8 cellular contexts compared by ENCODE assay signal in genomic region chr13:41059896-41060722, GRCh38. TPM values are rescaled to one million over a fixed set of nuclear protein-coding genes. Genes with fewer than 3 reads are reported as not detected.
DNase-seq lines count a peak whose midpoint lies in the region; ATAC-seq and TF ChIP-seq lines count a peak whose summit lies in the region.

No MANE protein-coding gene starts in this region.

- H3K27ac ChIP-seq in HEK293 (ENCODE audit: extremely low read depth, low read depth, low read length) (peak overlapping the region; percentile 97), SU-DHL-6 (ENCODE audit: low read depth, low read length) (peak overlapping the region; percentile 95), heart right ventricle (peak overlapping the region; percentile 87 to 98 (median 98))

- TF ChIP-seq CTCF in HEK293 (tag by site-specific recombination; IDR thresholded peaks at IDR 0.05) (peak; percentile 82), NB4 (IDR thresholded peaks at IDR 0.05; ENCODE audit: low read depth, low read length) (peak; percentile 34), SU-DHL-6 (IDR thresholded peaks at IDR 0.05; ENCODE audit: insufficient read depth, low read length, poor library complexity, severe bottlenecking) (peak; percentile 37), heart right ventricle (IDR thresholded peaks at IDR 0.05) (peak in 6 of 9 donors; percentile 12 to 58 (median 46)), type B pancreatic cell (conservative IDR thresholded peaks at IDR 0.05) (peak; percentile 53)

- no peaks in the 10 kb centered on the region for H3K9me2 ChIP-seq in SU-DHL-6 (replicated peaks; ENCODE audit: insufficient read depth, low read length)

- peak; percentile 68 for TF ChIP-seq POLR2A in NB4 (IDR thresholded peaks at IDR 0.05; ENCODE audit: extremely low read depth, insufficient read length)

- WGBS in heart right ventricle, 2 donors = 0 to 1% methylated on average over 64 of the region's 64 CpGs

- H3K4me3 ChIP-seq in GM08714 (ENCODE audit: low read length) = peak overlapping the region; percentile 81
- peak overlapping the region; percentile 94 for H3K4me3 ChIP-seq in HEK293 (ENCODE audit: low read depth, low read length)
- H3K4me3 ChIP-seq in NB4 (ENCODE audit: low read depth, low read length) = peak overlapping the region; percentile 90
- H3K4me3 ChIP-seq in SU-DHL-6 (ENCODE audit: insufficient read depth, low read length, poor library complexity, severe bottlenecking) = peak overlapping the region; percentile 98
- H3K4me3 ChIP-seq in heart right ventricle = peak overlapping the region; percentile 42 to 94 (median 81)

- H3K4me3 Mint-ChIP-seq in activated naive CD8-positive, alpha-beta T cell treated with anti-CD3 and anti-CD28 coated beads, Interleukin-2, amount 50 U/mL, for 24 hours = peak overlapping the region; percentile 99
- H3K4me3 Mint-ChIP-seq in type B pancreatic cell = peak overlapping the region; percentile 91

- peaks cover 27% of the 10 kb centered on the region for H3K36me3 Mint-ChIP-seq in activated naive CD8-positive, alpha-beta T cell treated with anti-CD3 and anti-CD28 coated beads, Interleukin-2, amount 50 U/mL, for 24 hours (ENCODE audit: low read depth)
- peaks cover 17% of the 10 kb centered on the region for H3K36me3 Mint-ChIP-seq in type B pancreatic cell

- peaks cover 29% of the 10 kb centered on the region for H3F3A ChIP-seq in SU-DHL-6 (ENCODE audit: insufficient read depth)

- H3K27me3 Mint-ChIP-seq in activated naive CD8-positive, alpha-beta T cell treated with anti-CD3 and anti-CD28 coated beads, Interleukin-2, amount 50 U/mL, for 24 hours = peaks cover 10% of the 10 kb centered on the region
- H3K27me3 Mint-ChIP-seq in type B pancreatic cell = peaks cover 14% of the 10 kb centered on the region

- peaks cover 89% of the 10 kb centered on the region for H3K79me2 ChIP-seq in SU-DHL-6 (ENCODE audit: insufficient read depth, low read length)

- CTCF ChIA-PET in HEK293 (lab: Yijun Ruan, JAX) = interaction anchor here (0.6 to 1.5 kb wide), 6 partner anchors 9 to 1016 kb away, joined by 3 to 7 read pairs (median 4); no protein-coding TSS in a partner anchor

- H3K9me3 ChIP-seq in HEK293 (ENCODE audit: control insufficient read depth, insufficient read depth, low read depth, low read length) (no peaks in the 10 kb centered on the region), SU-DHL-6 (ENCODE audit: insufficient read depth, low read length) (no peaks in the 10 kb centered on the region), heart right ventricle (no peaks in the 10 kb centered on the region)

- no peaks in the 10 kb centered on the region for H3K9me3 Mint-ChIP-seq in activated naive CD8-positive, alpha-beta T cell treated with anti-CD3 and anti-CD28 coated beads, Interleukin-2, amount 50 U/mL, for 24 hours
- H3K9me3 Mint-ChIP-seq in type B pancreatic cell = no peaks in the 10 kb centered on the region

- H3K36me3 ChIP-seq in HEK293 (ENCODE audit: control insufficient read depth in 2 of 2, insufficient read depth in 1 of 2, low read length in 2 of 2) (peaks cover under 1 to 10% of the 10 kb centered on the region in 2 experiments; a peak in 2 of 3 replicates), SU-DHL-6 (ENCODE audit: low read length) (peaks cover 20% of the 10 kb centered on the region), heart right ventricle (peaks cover 0 to 21% (median 0%) of the 10 kb centered on the region in 9 donors)

- POLR2A ChIA-PET in HEK293 (lab: Yijun Ruan, JAX) = interaction anchor here (0.9 to 2.1 kb wide), 5 partner anchors 42 to 270 kb away, joined by 3 to 13 read pairs (median 5); partner anchors contain the start of gene ELF1

- peak overlapping the region; percentile 91 for H3K9ac ChIP-seq in SU-DHL-6 (ENCODE audit: low read length)

- intact Hi-C loops in heart right ventricle (cut with DNase I) (loop anchor here in 9 of 10 donors (1.0 to 10.0 kb wide), 18 partner anchors 65 to 288 kb away; partner anchors contain the start of genes KBTBD6 (in 2 of the 9), MRPS31 (in 2 of the 9), SLC25A15 (in 2 of the 9) and KBTBD7 (in 1 of the 9)), posterior cingulate gyrus (cut with DNase I) (loop anchor here (1.0 to 10.0 kb wide), 5 partner anchors 43 to 138 kb away; partner anchors contain the start of genes ELF1, KBTBD6 and KBTBD7)

- H3K4me1 Mint-ChIP-seq in activated naive CD8-positive, alpha-beta T cell treated with anti-CD3 and anti-CD28 coated beads, Interleukin-2, amount 50 U/mL, for 24 hours = peaks cover 81% of the 10 kb centered on the region
- peaks cover 40% of the 10 kb centered on the region for H3K4me1 Mint-ChIP-seq in type B pancreatic cell (ENCODE audit: unreplicated experiment)

- peak; percentile 64 for ATAC-seq in activated naive CD8-positive, alpha-beta T cell treated with anti-CD3 and anti-CD28 coated beads, Interleukin-2, amount 50 U/mL, for 24 hours
- ATAC-seq in heart right ventricle = peak; percentile 44 to 85 (median 69)

- H3K27ac Mint-ChIP-seq in activated naive CD8-positive, alpha-beta T cell treated with anti-CD3 and anti-CD28 coated beads, Interleukin-2, amount 50 U/mL, for 24 hours = peak overlapping the region; percentile 100
- peak overlapping the region; percentile 100 for H3K27ac Mint-ChIP-seq in type B pancreatic cell

- DNase-seq in NB4 (ENCODE audit: low read depth) (peak; percentile 98), heart right ventricle (peak; percentile 88 to 90), posterior cingulate gyrus (peak; percentile 74 to 98 (median 86)), type B pancreatic cell (ENCODE audit: extremely low spot score, unreplicated experiment) (peak; percentile 91)
- peak; percentile 86 for DNase-seq in activated naive CD8-positive, alpha-beta T cell treated with anti-CD3 and anti-CD28 coated beads, Interleukin-2, amount 50 U/mL, for 24 hours

- no peaks in the 10 kb centered on the region for H3K27me3 ChIP-seq in SU-DHL-6 (ENCODE audit: low read length)
- no peaks in the 10 kb centered on the region for H3K27me3 ChIP-seq in heart right ventricle

- H2AFZ ChIP-seq in SU-DHL-6 (ENCODE audit: low read depth, low read length, severe bottlenecking) = peak overlapping the region; percentile 55

- H3K4me1 ChIP-seq in HEK293 (ENCODE audit: control insufficient read depth, insufficient read depth, low read length) (peaks cover 9% of the 10 kb centered on the region), heart right ventricle (peaks cover 0 to 77% (median 73%) of the 10 kb centered on the region in 9 donors)

- no peaks in the 10 kb centered on the region for H4K20me1 ChIP-seq in SU-DHL-6 (ENCODE audit: low read depth, low read length)

- peak overlapping the region; percentile 96 for H3K4me2 ChIP-seq in SU-DHL-6 (ENCODE audit: low read depth, low read length, poor library complexity, severe bottlenecking)

TF ChIP-seq in HEK293, 187 proteins besides CTCF, POLR2A, EP300 and RAD21 (continues in another document):
- TF ChIP-seq ZNF366 (tag by site-specific recombination; conservative IDR thresholded peaks at IDR 0.05) (peak; percentile 33; the same call in 1 of the 2 replicates), ZNF292 (tag by site-specific recombination; IDR thresholded peaks at IDR 0.05; ENCODE audit: borderline replicate concordance, low read depth) (no peak), OSR2 (tag by site-specific recombination; IDR thresholded peaks at IDR 0.05) (peak; percentile 23; the same call in 1 of the 2 replicates), ZNF274 (IDR thresholded peaks at IDR 0.05; ENCODE audit: low read length) (no peak), ZNF274 (tag by site-specific recombination; IDR thresholded peaks at IDR 0.05; ENCODE audit: borderline replicate concordance) (no peak), KLF16 (tag by site-specific recombination; IDR thresholded peaks at IDR 0.05) (0 out of 2 replicates have a peak, but pooled peaks have one; percentile 22), EGR2 (tag by site-specific recombination; IDR thresholded peaks at IDR 0.05; ENCODE audit: low read depth) (peak; percentile 77), ZNF16 (tag by site-specific recombination; IDR thresholded peaks at IDR 0.05; ENCODE audit: low read depth) (no peak), SP2 (tag by site-specific recombination; IDR thresholded peaks at IDR 0.05) (peak; percentile 77), IKZF3 (tag by site-specific recombination; IDR thresholded peaks at IDR 0.05) (peak; percentile 90; the same call in 1 of the 2 replicates), ZNF76 (tag by site-specific recombination; IDR thresholded peaks at IDR 0.05; ENCODE audit: borderline replicate concordance, low read depth) (0 out of 2 replicates have a peak, but pooled peaks have one; percentile 25), ZNF202 (tag by site-specific recombination; IDR thresholded peaks at IDR 0.05; ENCODE audit: borderline replicate concordance) (no peak), SP3 (tag by site-specific recombination; IDR thresholded peaks at IDR 0.05) (peak; percentile 13; the same call in 1 of the 2 replicates), ZBTB7A (tag by site-specific recombination; IDR thresholded peaks at IDR 0.05; ENCODE audit: low read depth) (no peak; the same call in 1 of the 2 replicates), ZNF350 (tag by site-specific recombination; IDR thresholded peaks at IDR 0.05) (no peak), ZNF571 (tag by site-specific recombination; IDR thresholded peaks at IDR 0.05) (no peak)
- TF ChIP-seq, protein P1, sequence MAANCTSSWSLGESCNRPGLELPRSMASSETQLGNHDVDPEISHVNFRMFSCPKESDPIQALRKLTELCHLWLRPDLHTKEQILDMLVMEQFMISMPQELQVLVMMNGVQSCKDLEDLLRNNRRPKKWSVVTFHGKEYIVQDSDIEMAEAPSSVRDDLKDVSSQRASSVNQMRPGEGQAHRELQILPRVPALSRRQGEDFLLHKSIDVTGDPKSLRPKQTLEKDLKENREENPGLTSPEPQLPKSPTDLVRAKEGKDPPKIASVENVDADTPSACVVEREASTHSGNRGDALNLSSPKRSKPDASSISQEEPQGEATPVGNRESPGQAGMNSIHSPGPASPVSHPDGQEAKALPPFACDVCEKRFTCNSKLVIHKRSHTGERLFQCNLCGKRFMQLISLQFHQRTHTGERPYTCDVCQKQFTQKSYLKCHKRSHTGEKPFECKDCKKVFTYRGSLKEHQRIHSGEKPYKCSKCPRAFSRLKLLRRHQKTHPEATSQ (tag by site-specific recombination; IDR thresholded peaks at IDR 0.05) = peak; percentile 67; the same call in 1 of the 2 replicates

RNA-seq across cellular contexts. Expression of gene WBP4, which starts 1.2 kb away (rescaled TPM):
- total RNA-seq in heart right ventricle = 10 to 100 TPM; 13.0 to 24.4 (median 21.8) TPM
- polyA plus RNA-seq in heart right ventricle = 10 to 100 TPM; 13.3 to 45.1 TPM
- 5.6 and 7.9 TPM in 2 replicates for total RNA-seq in type B pancreatic cell (ENCODE audit: low replicate concordance)

RNA-seq across cellular contexts. Expression of gene ELF1, which starts 41.0 kb away (rescaled TPM):
- total RNA-seq in heart right ventricle (10 to 100 TPM; 31.1 to 60.5 (median 39.5) TPM), type B pancreatic cell (ENCODE audit: low replicate concordance) (47.4 and 97.2 TPM in 2 replicates)
- 10 to 100 TPM in 1 of 2 donors, 1 to 10 TPM in 1; 9.9 to 10.4 TPM for polyA plus RNA-seq in heart right ventricle

Comparison
In these comparisons a context has a peak if more than half of its experiments do, and no peak if none do; other contexts are left out.
1. Peak in every context shown above with its lines: DNase-seq, ATAC-seq, H3K4me3 ChIP-seq and H3K27ac ChIP-seq.